23 cellular contexts compared by ENCODE assay signal in the genomic region with DNA sequence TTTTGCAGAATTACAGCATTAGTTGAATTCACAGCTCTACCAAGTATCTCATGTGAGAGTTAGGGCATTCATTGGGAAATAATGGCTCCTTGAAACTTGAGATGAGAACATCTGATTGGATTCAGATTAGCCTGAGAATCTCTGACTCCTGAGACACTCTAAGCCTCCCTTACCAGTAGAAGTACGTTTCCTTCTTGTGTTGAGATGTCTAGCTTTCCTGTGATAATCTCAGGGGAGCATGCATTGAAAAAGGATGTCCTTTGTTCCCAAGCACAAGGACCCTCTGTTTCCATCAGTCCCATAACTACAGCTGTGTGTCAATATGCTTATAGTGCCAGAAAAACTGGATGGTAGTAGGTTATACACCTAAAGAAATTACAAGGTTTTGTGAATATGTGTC.
"Had no signal": no experiment of that assay in that cellular context is flagged by ENCODE, and none has a peak within 500 bp of the region (broad histone marks: within the 10 kb centered on the region; RNA-seq: fewer than 3 reads in every experiment).

No MANE protein-coding gene starts in this region.

- H3K27me3 ChIP-seq: adrenal gland, brain microvascular endothelial cell had no signal

- DNase-seq: activated CD4-positive, alpha-beta memory T cell treated with anti-CD3 and anti-CD28 coated beads, Interleukin-2, amount 10 ng/mL, durations not matched to agents 7 days and 5 days; activated CD4-positive, alpha-beta T cell treated with anti-CD3 and anti-CD28 coated beads for 36 hours; activated CD4-positive, alpha-beta T cell treated with anti-CD3 and anti-CD28 coated beads, Interleukin-2, amount 10 ng/mL, durations not matched to agents 7 days and 5 days; activated CD4-positive, alpha-beta T cell treated with anti-CD3 and anti-CD28 coated beads, Interleukin-2, amount 50 U/mL, for 4 hours; activated CD4-positive, CD25-positive, alpha-beta regulatory T cell; activated CD4-positive, CD25-positive, alpha-beta regulatory T cell treated with anti-CD3 and anti-CD28 coated beads, Interleukin-2, amount 50 U/mL, for 72 hours; activated CD8-positive, alpha-beta memory T cell treated with anti-CD3 and anti-CD28 coated beads, Interleukin-2, amount 50 U/mL, for 48 hours; activated effector memory CD4-positive, alpha-beta T cell treated with Interleukin-2 at 50 U/mL for 16 hours; activated gamma-delta T cell treated with Interleukin-2 at 50 U/mL for 16 hours; activated naive CD4-positive, alpha-beta T cell treated with anti-CD3 and anti-CD28 coated beads for 36 hours; activated naive CD8-positive, alpha-beta T cell treated with anti-CD3 and anti-CD28 coated beads for 36 hours; activated naive CD8-positive, alpha-beta T cell treated with anti-CD3 and anti-CD28 coated beads, Interleukin-2, amount 50 U/mL, for 24 hours; activated T-cell treated with anti-CD3 and anti-CD28 coated beads for 4 hours; activated T-cell treated with anti-CD3 and anti-CD28 coated beads, Interleukin-2, amount 50 U/mL, for 24 hours; activated T-cell treated with anti-CD3 and anti-CD28 coated beads, Interleukin-2, amount 50 U/mL, for 72 hours; adrenal gland; brain microvascular endothelial cell; cortex of kidney; dermis blood vessel endothelial cell; effector CD4-positive, alpha-beta T cell; head of caudate nucleus; T-helper 2 cell had no signal

- ATAC-seq: activated CD4-positive, alpha-beta T cell treated with anti-CD3 and anti-CD28 coated beads for 36 hours; activated naive CD8-positive, alpha-beta T cell treated with anti-CD3 and anti-CD28 coated beads, Interleukin-2, amount 50 U/mL, for 24 hours; activated T-cell treated with anti-CD3 and anti-CD28 coated beads, Interleukin-2, amount 50 U/mL, for 72 hours; esophagus mucosa had no signal

- H3K4me3 ChIP-seq: adrenal gland had no signal

- H3K4me1 ChIP-seq: adrenal gland had no signal

- H3K27ac ChIP-seq: adrenal gland, brain microvascular endothelial cell had no signal

- H3K36me3 ChIP-seq: adrenal gland, brain microvascular endothelial cell had no signal
